17 cellular contexts compared by ENCODE assay signal in the genomic region with DNA sequence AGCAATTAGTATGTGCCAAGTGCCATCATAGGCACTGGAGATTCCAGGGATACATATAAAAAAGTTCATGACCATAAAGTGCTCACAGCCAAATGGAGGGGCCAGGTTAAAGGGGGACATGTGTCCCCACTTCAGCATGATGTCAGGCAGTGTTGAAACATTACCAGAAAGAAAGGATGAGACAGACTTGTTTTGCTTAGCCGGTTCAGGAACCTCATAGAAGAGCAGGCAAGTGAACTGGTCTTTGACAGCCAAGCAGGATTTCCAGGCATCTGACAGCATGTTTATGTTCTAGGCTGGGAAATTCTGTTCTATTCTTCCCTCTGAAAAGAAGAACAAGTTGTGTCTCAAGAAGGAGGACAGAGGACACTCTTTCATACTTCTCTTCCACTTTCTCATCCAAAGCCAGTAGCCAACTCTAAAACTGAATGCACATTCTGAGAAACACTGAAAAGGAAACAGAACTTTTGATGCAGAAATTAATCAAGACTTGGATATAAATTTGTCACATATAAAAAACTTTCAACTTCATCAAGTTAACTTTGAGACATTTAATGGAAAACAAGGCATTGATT. TPM values are rescaled to one million over a fixed set of nuclear protein-coding genes. Genes with fewer than 3 reads are reported as not detected.
DNase-seq lines count a peak whose midpoint lies in the region; ATAC-seq and TF ChIP-seq lines count a peak whose summit lies in the region.
"Had no signal": no experiment of that assay in that cellular context is flagged by ENCODE, and none has a peak within 500 bp of the region (broad histone marks: within the 10 kb centered on the region; RNA-seq: fewer than 3 reads in every experiment).

No MANE protein-coding gene starts in this region.

- intact Hi-C loops in sigmoid colon (cut with DNase I) (loop anchor here (5.0 kb wide), 1 partner anchor 60 kb away; no protein-coding TSS in a partner anchor), transverse colon (cut with DNase I; ENCODE audit: low total_unique reads) (no loop called here)

- H3K27ac ChIP-seq in gastroesophageal sphincter = peak overlapping the region; percentile 65 to 81 (median 68)
- H3K27ac ChIP-seq in sigmoid colon = peak overlapping the region; percentile 13 to 68 (median 40)
- H3K27ac ChIP-seq in transverse colon = peak overlapping the region in 1 of 4 donors; percentile 21
- H3K27ac ChIP-seq: BLaER1 treated with 17β-estradiol and CSF1 and Interleukin-3, amounts not matched to agents 10 nM and 100 nM had no signal

- no peak for DNase-seq in endothelial cell (ENCODE audit: low spot score)
- DNase-seq in sigmoid colon = no peak
- no peak for DNase-seq in transverse colon
- no peak for DNase-seq in activated naive CD4-positive, alpha-beta T cell treated with anti-CD3 and anti-CD28 coated beads, Interleukin-2, amount 50 U/mL, for 16 hours
- DNase-seq in DMS 273 treated with DMSO at 0.1 percent for 48 hours (lab: John Stamatoyannopoulos, UW) = no peak
- DNase-seq: CD8-positive, alpha-beta T cell; KBM-7; NCI-H1105 treated with DMSO at 0.1 percent for 48 hours; NCI-H1694; NCI-H2081 treated with DMSO at 0.1 percent for 48 hours; NCI-H748 treated with DMSO at 0.1 percent for 48 hours; NK-92 treated with Interleukin-12 subunit alpha and Interleukin-12 subunit beta, amount 100 ng/mL, for 24 hours; Right ventricle myocardium superior had no signal

- H3K36me3 ChIP-seq in gastroesophageal sphincter (no peaks in the 10 kb centered on the region), sigmoid colon (no peaks in the 10 kb centered on the region), transverse colon (no peaks in the 10 kb centered on the region)
- H3K36me3 ChIP-seq: BLaER1 treated with 17β-estradiol and CSF1 and Interleukin-3, amounts not matched to agents 10 nM and 100 nM had no signal

- TF ChIP-seq POLR2A in gastroesophageal sphincter (IDR thresholded peaks at IDR 0.05) = no peak
- no peak for TF ChIP-seq POLR2A in sigmoid colon (IDR thresholded peaks at IDR 0.05)
- no peak for TF ChIP-seq POLR2A in transverse colon (IDR thresholded peaks at IDR 0.05)

- TF ChIP-seq CTCF in endothelial cell (IDR thresholded peaks at IDR 0.05; ENCODE audit: unreplicated experiment) = no peak
- no peak for TF ChIP-seq CTCF in gastroesophageal sphincter (IDR thresholded peaks at IDR 0.05)
- TF ChIP-seq CTCF in sigmoid colon (IDR thresholded peaks at IDR 0.05) = no peak
- TF ChIP-seq CTCF in transverse colon (IDR thresholded peaks at IDR 0.05) = no peak

- peak; percentile 61 for ATAC-seq in gastroesophageal sphincter
- ATAC-seq in GM21447 (IDR thresholded peaks at IDR 0.05; ENCODE audit: unreplicated experiment) = no peak
- ATAC-seq: CD8-positive, alpha-beta T cell had no signal

- no peak for TF ChIP-seq EP300 in gastroesophageal sphincter (IDR thresholded peaks at IDR 0.05)
- TF ChIP-seq EP300 in sigmoid colon (IDR thresholded peaks at IDR 0.05) = peak in 2 of 4 donors; percentile 71 to 72
- TF ChIP-seq EP300 in transverse colon (IDR thresholded peaks at IDR 0.05; ENCODE audit: low read depth) = peak; percentile 53

- peaks cover 4% of the 10 kb centered on the region for H3K27me3 Mint-ChIP-seq in endothelial cell (ENCODE audit: unreplicated experiment)

- no peaks in the 10 kb centered on the region for H3K9me3 Mint-ChIP-seq in endothelial cell (ENCODE audit: unreplicated experiment)
- H3K9me3 Mint-ChIP-seq: CD8-positive, alpha-beta T cell had no signal

- H3K27me3 ChIP-seq in gastroesophageal sphincter = no peaks in the 10 kb centered on the region
- no peaks in the 10 kb centered on the region for H3K27me3 ChIP-seq in sigmoid colon
- no peaks in the 10 kb centered on the region for H3K27me3 ChIP-seq in transverse colon
- H3K27me3 ChIP-seq: BLaER1 treated with 17β-estradiol and CSF1 and Interleukin-3, amounts not matched to agents 10 nM and 100 nM had no signal

- 30 to 43% methylated on average over 1 of the region's 1 CpG for WGBS in gastroesophageal sphincter (ENCODE audit: low coverage in 1 of 2), 2 donors
- WGBS in sigmoid colon, 2 donors = 85 to 88% methylated on average over 1 of the region's 1 CpG
- WGBS in transverse colon (ENCODE audit: low coverage in 1 of 2), 2 donors = 62 to 80% methylated on average over 1 of the region's 1 CpG

- H3K4me1 Mint-ChIP-seq in endothelial cell (ENCODE audit: unreplicated experiment) = peaks cover 52% of the 10 kb centered on the region

- H3K9me3 ChIP-seq in gastroesophageal sphincter = no peaks in the 10 kb centered on the region
- no peaks in the 10 kb centered on the region for H3K9me3 ChIP-seq in sigmoid colon
- H3K9me3 ChIP-seq in transverse colon = no peaks in the 10 kb centered on the region
- H3K9me3 ChIP-seq: BLaER1 treated with 17β-estradiol and CSF1 and Interleukin-3, amounts not matched to agents 10 nM and 100 nM had no signal

- H3K4me3 ChIP-seq in gastroesophageal sphincter = no peak overlapping the region
- no peak overlapping the region for H3K4me3 ChIP-seq in sigmoid colon
- no peak overlapping the region for H3K4me3 ChIP-seq in transverse colon
- H3K4me3 ChIP-seq: BLaER1 treated with 17β-estradiol and CSF1 and Interleukin-3, amounts not matched to agents 10 nM and 100 nM had no signal

- H3K36me3 Mint-ChIP-seq in endothelial cell (ENCODE audit: low read depth, unreplicated experiment) = no peaks in the 10 kb centered on the region
- H3K36me3 Mint-ChIP-seq: CD8-positive, alpha-beta T cell had no signal

- in situ Hi-C loops in transverse colon (cut with MboI; ENCODE audit: low pct_ligation_motif_present in 1 of 4, low pct_unique_long_range_greater_than_20kb in 1 of 4, low sequenced_read_pairs in 3 of 4) = no loop called here

- H3K27ac Mint-ChIP-seq in endothelial cell (ENCODE audit: unreplicated experiment) = peak overlapping the region; percentile 3
- H3K27ac Mint-ChIP-seq: CD8-positive, alpha-beta T cell had no signal

- H3K4me3 Mint-ChIP-seq in endothelial cell (ENCODE audit: unreplicated experiment) = no peak overlapping the region
- H3K4me3 Mint-ChIP-seq: CD8-positive, alpha-beta T cell had no signal

- H3K4me1 ChIP-seq in gastroesophageal sphincter = peaks cover 7 to 50% (median 7%) of the 10 kb centered on the region in 3 donors
- H3K4me1 ChIP-seq in sigmoid colon = peaks cover 0 to 26% (median 20%) of the 10 kb centered on the region in 4 donors
- H3K4me1 ChIP-seq in transverse colon = peaks cover 0 to 5% (median 0%) of the 10 kb centered on the region in 4 donors
- H3K4me1 ChIP-seq: BLaER1 treated with 17β-estradiol and CSF1 and Interleukin-3, amounts not matched to agents 10 nM and 100 nM had no signal

RNA-seq across cellular contexts. Expression of gene GLUL, which starts 39.7 kb away (rescaled TPM):
- 472 TPM for total RNA-seq in endothelial cell (ENCODE audit: unreplicated experiment)
- 1,000 to 10,000 TPM; 2,239 to 3,071 (median 2,830) TPM for total RNA-seq in gastroesophageal sphincter
- total RNA-seq in sigmoid colon = 1,000 to 10,000 TPM in 3 of 4 donors, 100 to 1,000 TPM in 1; 757 to 1,489 (median 1,456) TPM
- 100 to 1,000 TPM; 414 to 642 (median 638) TPM for polyA plus RNA-seq in sigmoid colon
- total RNA-seq in transverse colon = 1,000 to 10,000 TPM in 2 of 4 donors, 100 to 1,000 TPM in 2; 312 to 1,104 (median 985) TPM

RNA-seq across cellular contexts. Expression of gene TEDDM1, which starts 48.6 kb away (rescaled TPM):
- total RNA-seq in endothelial cell (ENCODE audit: unreplicated experiment) (not detected), gastroesophageal sphincter (not detected), sigmoid colon (not detected), transverse colon (not detected)
- not detected for polyA plus RNA-seq in sigmoid colon
- total RNA-seq: CD8-positive, alpha-beta T cell; NCI-H460; Right ventricle myocardium superior had no signal
